Comparison of ENCODE assay signal across 9 cellular contexts in the genomic region with DNA sequence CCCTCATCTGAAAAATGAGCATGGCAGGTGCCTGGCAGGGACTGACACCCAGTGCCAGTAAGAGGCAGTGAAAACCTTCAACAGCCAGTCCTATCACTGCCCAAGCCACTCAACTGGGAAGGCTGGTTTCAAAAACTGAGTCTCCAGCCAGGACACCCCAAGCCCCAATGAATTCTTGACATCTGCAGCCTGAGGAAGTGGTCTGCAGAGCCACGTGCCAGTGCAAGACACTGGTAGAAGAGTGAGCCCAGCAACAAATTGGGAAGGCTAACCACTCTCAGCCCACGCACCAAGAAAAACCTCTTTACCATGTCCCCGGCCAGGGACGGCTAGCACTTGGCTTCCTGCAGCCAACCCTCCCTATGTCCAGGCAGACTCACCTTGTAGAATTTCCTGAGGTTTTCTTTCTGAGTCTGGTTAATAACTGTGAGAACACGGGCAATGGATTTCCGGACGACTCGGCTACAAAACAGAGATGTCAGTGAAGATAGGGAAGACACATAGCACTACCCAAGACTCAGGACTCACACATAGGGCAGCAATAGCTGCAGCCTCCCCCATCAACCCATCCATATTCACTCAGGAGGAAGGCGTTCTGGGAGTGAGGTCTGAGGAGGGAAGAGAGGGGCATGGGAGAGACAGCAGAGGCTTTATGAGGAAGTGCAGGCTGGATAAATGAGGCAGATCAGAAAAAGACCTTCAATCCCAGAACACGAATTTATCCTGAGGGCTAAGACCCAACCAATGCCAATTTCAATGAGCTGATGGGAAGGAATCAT. TPM values are rescaled to one million over a fixed set of nuclear protein-coding genes. Genes with fewer than 3 reads are reported as not detected.
A peak's percentile ranks its signal among the peaks of the same experiment; 100 is the strongest.
DNase-seq lines count a peak whose midpoint lies in the region; ATAC-seq and TF ChIP-seq lines count a peak whose summit lies in the region.
"Had no signal": no experiment of that assay in that cellular context is flagged by ENCODE, and none has a peak within 500 bp of the region (broad histone marks: within the 10 kb centered on the region; RNA-seq: fewer than 3 reads in every experiment).

No MANE protein-coding gene starts in this region.

- H2BK120ac ChIP-seq in trophoblast cell (ENCODE audit: insufficient read depth, low read length, poor library complexity): no peak overlapping the region

- H2BK12ac ChIP-seq in trophoblast cell (ENCODE audit: low read length): no peak overlapping the region

- H2AK5ac ChIP-seq in trophoblast cell (ENCODE audit: low read length): no peak overlapping the region

- peaks cover 10% of the 10 kb centered on the region for H3K4me1 Mint-ChIP-seq in endothelial cell (ENCODE audit: unreplicated experiment)

- no peak overlapping the region for H4K91ac ChIP-seq in trophoblast cell (ENCODE audit: low read depth, low read length)

- H2BK5ac ChIP-seq in trophoblast cell (ENCODE audit: low read depth, low read length, poor library complexity): no peak overlapping the region

- H3K4me3 ChIP-seq in GM12875 (ENCODE audit: low read depth, low read length) (peak overlapping the region; percentile 100), Peyer's patch (peak overlapping the region in 3 of 4 donors; percentile 74 to 76 (median 75)), trophoblast cell (ENCODE audit: low read depth, low read length) (no peak overlapping the region)

- H3K9me3 ChIP-seq in Peyer's patch (no peaks in the 10 kb centered on the region), trophoblast cell (ENCODE audit: insufficient read depth, low read depth, low read length) (no peaks in the 10 kb centered on the region)

- H3K14ac ChIP-seq in trophoblast cell (ENCODE audit: low read length): no peak overlapping the region

- peaks cover 16% of the 10 kb centered on the region for H3K79me2 ChIP-seq in trophoblast cell (ENCODE audit: control insufficient read depth, insufficient read depth, low read length, poor library complexity)

- peak overlapping the region; percentile 90 for H3K4me2 ChIP-seq in trophoblast cell (ENCODE audit: low read length)

- no peak for TF ChIP-seq POLR2A in Peyer's patch (IDR thresholded peaks at IDR 0.05)

- H3K27ac ChIP-seq in Peyer's patch (peak overlapping the region in 1 of 4 donors; percentile 31), trophoblast cell (ENCODE audit: low read depth, low read length) (no peak overlapping the region)

- H3K18ac ChIP-seq in trophoblast cell (ENCODE audit: low read length): no peak overlapping the region

- peaks cover 11% of the 10 kb centered on the region for H3K79me1 ChIP-seq in trophoblast cell (ENCODE audit: low read length)

- H3K27me3 Mint-ChIP-seq in endothelial cell (ENCODE audit: unreplicated experiment): peaks cover 9% of the 10 kb centered on the region

- no peak overlapping the region for H4K12ac ChIP-seq in trophoblast cell (ENCODE audit: low read depth, low read length)

- no peak overlapping the region for H2AFZ ChIP-seq in trophoblast cell (ENCODE audit: insufficient read depth, low read length, poor library complexity)

- H3K4me3 Mint-ChIP-seq in endothelial cell (ENCODE audit: unreplicated experiment): peak overlapping the region; percentile 87

- TF ChIP-seq CTCF in GM12875 (IDR thresholded peaks at IDR 0.05; ENCODE audit: borderline replicate concordance, insufficient read depth, low read depth, low read length): no peak
- TF ChIP-seq CTCF in Peyer's patch (IDR thresholded peaks at IDR 0.05): no peak
- TF ChIP-seq CTCF in endothelial cell (IDR thresholded peaks at IDR 0.05; ENCODE audit: unreplicated experiment): no peak

- no peak for ATAC-seq in HG02642 (IDR thresholded peaks at IDR 0.05; ENCODE audit: poor library complexity, unreplicated experiment)

- no peaks in the 10 kb centered on the region for H3K9me3 Mint-ChIP-seq in endothelial cell (ENCODE audit: unreplicated experiment)

- peak overlapping the region; percentile 94 for H3K4ac ChIP-seq in trophoblast cell (ENCODE audit: low read depth, low read length)

- peaks cover 10% of the 10 kb centered on the region for H3K36me3 Mint-ChIP-seq in endothelial cell (ENCODE audit: low read depth, unreplicated experiment)

- H3K23ac ChIP-seq in trophoblast cell (ENCODE audit: low read length): no peak overlapping the region

- DNase-seq in Peyer's patch (no peak), endothelial cell (ENCODE audit: low spot score) (no peak), trophoblast cell (no peak), NCI-H69 (lab: John Stamatoyannopoulos, UW) (no peak), D341Med (ENCODE audit: low spot score) (no peak)
- DNase-seq in stimulated activated CD4-positive, alpha-beta T cell treated with anti-CD3 and anti-CD28 coated beads, Interleukin-4, amount 100 ng/mL, for 24 hours: no peak

- no peak overlapping the region for H3K27ac Mint-ChIP-seq in endothelial cell (ENCODE audit: unreplicated experiment)

- H3K36me3 ChIP-seq in Peyer's patch: peaks cover 0 to 35% (median 0%) of the 10 kb centered on the region in 3 donors
- peaks cover 44 to 50% of the 10 kb centered on the region in 2 experiments for H3K36me3 ChIP-seq in trophoblast cell (ENCODE audit: control insufficient read depth in 1 of 2, insufficient read depth in 2 of 2, low read length in 2 of 2)

- H3K9ac ChIP-seq in trophoblast cell (ENCODE audit: low read length): peak overlapping the region; percentile 100

- no peak overlapping the region for H4K8ac ChIP-seq in trophoblast cell (ENCODE audit: low read depth, low read length)

- H3K4me1 ChIP-seq in Peyer's patch: peaks cover 6 to 34% (median 8%) of the 10 kb centered on the region in 4 donors
- H3K4me1 ChIP-seq in trophoblast cell (ENCODE audit: control insufficient read depth in 1 of 2, insufficient read depth in 2 of 2, low read length in 2 of 2): peaks cover 7 to 14% of the 10 kb centered on the region in 2 experiments

- H3K27me3 ChIP-seq in Peyer's patch (no peaks in the 10 kb centered on the region), trophoblast cell (ENCODE audit: insufficient read depth, low read length) (no peaks in the 10 kb centered on the region)

- no CpG with 5 or more reads among the region's 10 CpGs for WGBS in trophoblast cell (ENCODE audit: extremely low coverage, insufficient coverage, insufficient read length)

RNA-seq across cellular contexts. Expression of gene RPL35, which starts 1.8 kb away (rescaled TPM):
- total RNA-seq in Peyer's patch (1,000 to 10,000 TPM in 1 of 4 donors, 100 to 1,000 TPM in 3; 462 to 1,338 (median 588) TPM), endothelial cell (ENCODE audit: unreplicated experiment) (1,069 TPM)
- 3,251 and 3,406 TPM in 2 replicates for polyA plus RNA-seq in trophoblast cell (2013)

RNA-seq across cellular contexts. Expression of gene ARPC5L, which starts 1.9 kb away (rescaled TPM):
- total RNA-seq in Peyer's patch: 10 to 100 TPM; 15.7 to 23.5 (median 18.0) TPM
- 67.0 TPM for total RNA-seq in endothelial cell (ENCODE audit: unreplicated experiment)
- polyA plus RNA-seq in trophoblast cell (2013): 60.3 and 60.7 TPM in 2 replicates

RNA-seq across cellular contexts. Expression of gene WDR38, which starts 6.7 kb away (rescaled TPM):
- total RNA-seq in Peyer's patch: not detected
- not detected for total RNA-seq in endothelial cell (ENCODE audit: unreplicated experiment)
- polyA plus RNA-seq in trophoblast cell (2013): 0.05 and 0.06 TPM in 2 replicates
- total RNA-seq: SK-MEL-5 had no signal
